ENCODE assay signal across 1 cellular context in the genomic region with DNA sequence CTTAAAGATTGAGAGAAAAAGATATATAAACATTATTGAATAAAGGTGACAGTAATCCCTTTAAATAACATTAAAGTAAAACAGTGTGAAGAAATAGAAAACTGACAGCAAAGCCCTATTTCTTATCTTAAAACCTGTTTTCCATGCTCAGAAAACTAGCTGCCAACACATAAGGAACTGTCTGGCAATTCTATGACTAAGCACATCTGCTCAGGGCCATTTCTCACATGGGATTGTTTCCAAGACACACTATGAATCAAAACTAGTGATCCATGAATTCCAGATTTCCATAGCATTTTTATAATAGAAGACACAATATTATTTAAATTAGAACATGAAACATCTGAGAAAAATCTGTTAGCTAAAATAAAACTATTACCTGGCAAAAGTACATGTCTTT.
TF ChIP-seq lines count a peak whose summit lies in the region.

No MANE protein-coding gene starts in this region.

TF ChIP-seq in SK-N-SH, 30 proteins besides CTCF, POLR2A, EP300 and RAD21 (continued from another document):
- TF ChIP-seq, protein P1, sequence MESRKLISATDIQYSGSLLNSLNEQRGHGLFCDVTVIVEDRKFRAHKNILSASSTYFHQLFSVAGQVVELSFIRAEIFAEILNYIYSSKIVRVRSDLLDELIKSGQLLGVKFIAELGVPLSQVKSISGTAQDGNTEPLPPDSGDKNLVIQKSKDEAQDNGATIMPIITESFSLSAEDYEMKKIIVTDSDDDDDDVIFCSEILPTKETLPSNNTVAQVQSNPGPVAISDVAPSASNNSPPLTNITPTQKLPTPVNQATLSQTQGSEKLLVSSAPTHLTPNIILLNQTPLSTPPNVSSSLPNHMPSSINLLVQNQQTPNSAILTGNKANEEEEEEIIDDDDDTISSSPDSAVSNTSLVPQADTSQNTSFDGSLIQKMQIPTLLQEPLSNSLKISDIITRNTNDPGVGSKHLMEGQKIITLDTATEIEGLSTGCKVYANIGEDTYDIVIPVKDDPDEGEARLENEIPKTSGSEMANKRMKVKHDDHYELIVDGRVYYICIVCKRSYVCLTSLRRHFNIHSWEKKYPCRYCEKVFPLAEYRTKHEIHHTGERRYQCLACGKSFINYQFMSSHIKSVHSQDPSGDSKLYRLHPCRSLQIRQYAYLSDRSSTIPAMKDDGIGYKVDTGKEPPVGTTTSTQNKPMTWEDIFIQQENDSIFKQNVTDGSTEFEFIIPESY (IDR thresholded peaks at IDR 0.05; ENCODE audit: borderline replicate concordance, low read depth): no peak
- no peak for TF ChIP-seq NRF1 (IDR thresholded peaks at IDR 0.05; ENCODE audit: low read depth, low read length)
- TF ChIP-seq GABPA (IDR thresholded peaks at IDR 0.05; ENCODE audit: low read depth): no peak
- no peak for TF ChIP-seq CHD2 (IDR thresholded peaks at IDR 0.05; ENCODE audit: low read length, partially characterized antibody)
- TF ChIP-seq JUND (IDR thresholded peaks at IDR 0.05): peak; percentile 60
- no peak for TF ChIP-seq GATA2 (CRISPR knock-in tag; IDR thresholded peaks at IDR 0.05)
- peak; percentile 89 for TF ChIP-seq TCF12 (IDR thresholded peaks at IDR 0.05)
- peak; percentile 78 for TF ChIP-seq NFIC (IDR thresholded peaks at IDR 0.05; ENCODE audit: borderline replicate concordance)
- no peak for TF ChIP-seq MEF2A (IDR thresholded peaks at IDR 0.05; ENCODE audit: borderline replicate concordance, low read depth)
- TF ChIP-seq, protein P2, sequence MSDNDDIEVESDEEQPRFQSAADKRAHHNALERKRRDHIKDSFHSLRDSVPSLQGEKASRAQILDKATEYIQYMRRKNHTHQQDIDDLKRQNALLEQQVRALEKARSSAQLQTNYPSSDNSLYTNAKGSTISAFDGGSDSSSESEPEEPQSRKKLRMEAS (IDR thresholded peaks at IDR 0.05; ENCODE audit: low read depth): peak; percentile 56; the same call in 1 of the 2 replicates
- no peak for TF ChIP-seq EZH2phosphoT487 (IDR thresholded peaks at IDR 0.05; ENCODE audit: borderline replicate concordance, low read depth)
- TF ChIP-seq TEAD4 (IDR thresholded peaks at IDR 0.05; ENCODE audit: borderline replicate concordance, insufficient read depth): no peak
- no peak for TF ChIP-seq TAF1 (IDR thresholded peaks at IDR 0.05; ENCODE audit: borderline replicate concordance, low read depth, low read length)
- TF ChIP-seq SIN3A (IDR thresholded peaks at IDR 0.05; ENCODE audit: borderline replicate concordance, low read depth, low read length): no peak
- TF ChIP-seq POLR2AphosphoS5 (IDR thresholded peaks at IDR 0.05; ENCODE audit: low read depth, low read length): peak; percentile 19; the same call in 1 of the 2 replicates
- TF ChIP-seq, protein P3, sequence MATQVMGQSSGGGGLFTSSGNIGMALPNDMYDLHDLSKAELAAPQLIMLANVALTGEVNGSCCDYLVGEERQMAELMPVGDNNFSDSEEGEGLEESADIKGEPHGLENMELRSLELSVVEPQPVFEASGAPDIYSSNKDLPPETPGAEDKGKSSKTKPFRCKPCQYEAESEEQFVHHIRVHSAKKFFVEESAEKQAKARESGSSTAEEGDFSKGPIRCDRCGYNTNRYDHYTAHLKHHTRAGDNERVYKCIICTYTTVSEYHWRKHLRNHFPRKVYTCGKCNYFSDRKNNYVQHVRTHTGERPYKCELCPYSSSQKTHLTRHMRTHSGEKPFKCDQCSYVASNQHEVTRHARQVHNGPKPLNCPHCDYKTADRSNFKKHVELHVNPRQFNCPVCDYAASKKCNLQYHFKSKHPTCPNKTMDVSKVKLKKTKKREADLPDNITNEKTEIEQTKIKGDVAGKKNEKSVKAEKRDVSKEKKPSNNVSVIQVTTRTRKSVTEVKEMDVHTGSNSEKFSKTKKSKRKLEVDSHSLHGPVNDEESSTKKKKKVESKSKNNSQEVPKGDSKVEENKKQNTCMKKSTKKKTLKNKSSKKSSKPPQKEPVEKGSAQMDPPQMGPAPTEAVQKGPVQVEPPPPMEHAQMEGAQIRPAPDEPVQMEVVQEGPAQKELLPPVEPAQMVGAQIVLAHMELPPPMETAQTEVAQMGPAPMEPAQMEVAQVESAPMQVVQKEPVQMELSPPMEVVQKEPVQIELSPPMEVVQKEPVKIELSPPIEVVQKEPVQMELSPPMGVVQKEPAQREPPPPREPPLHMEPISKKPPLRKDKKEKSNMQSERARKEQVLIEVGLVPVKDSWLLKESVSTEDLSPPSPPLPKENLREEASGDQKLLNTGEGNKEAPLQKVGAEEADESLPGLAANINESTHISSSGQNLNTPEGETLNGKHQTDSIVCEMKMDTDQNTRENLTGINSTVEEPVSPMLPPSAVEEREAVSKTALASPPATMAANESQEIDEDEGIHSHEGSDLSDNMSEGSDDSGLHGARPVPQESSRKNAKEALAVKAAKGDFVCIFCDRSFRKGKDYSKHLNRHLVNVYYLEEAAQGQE (IDR thresholded peaks at IDR 0.05; ENCODE audit: low read depth, low read length): no peak
- TF ChIP-seq RXRA (IDR thresholded peaks at IDR 0.05; ENCODE audit: borderline replicate concordance, low read depth): no peak
- TF ChIP-seq SMC3 (IDR thresholded peaks at IDR 0.05; ENCODE audit: low read depth, low read length): no peak
- TF ChIP-seq, protein P4, sequence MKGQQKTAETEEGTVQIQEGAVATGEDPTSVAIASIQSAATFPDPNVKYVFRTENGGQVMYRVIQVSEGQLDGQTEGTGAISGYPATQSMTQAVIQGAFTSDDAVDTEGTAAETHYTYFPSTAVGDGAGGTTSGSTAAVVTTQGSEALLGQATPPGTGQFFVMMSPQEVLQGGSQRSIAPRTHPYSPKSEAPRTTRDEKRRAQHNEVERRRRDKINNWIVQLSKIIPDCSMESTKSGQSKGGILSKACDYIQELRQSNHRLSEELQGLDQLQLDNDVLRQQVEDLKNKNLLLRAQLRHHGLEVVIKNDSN (IDR thresholded peaks at IDR 0.05; ENCODE audit: borderline replicate concordance, low read depth): no peak
- TF ChIP-seq, protein P5, sequence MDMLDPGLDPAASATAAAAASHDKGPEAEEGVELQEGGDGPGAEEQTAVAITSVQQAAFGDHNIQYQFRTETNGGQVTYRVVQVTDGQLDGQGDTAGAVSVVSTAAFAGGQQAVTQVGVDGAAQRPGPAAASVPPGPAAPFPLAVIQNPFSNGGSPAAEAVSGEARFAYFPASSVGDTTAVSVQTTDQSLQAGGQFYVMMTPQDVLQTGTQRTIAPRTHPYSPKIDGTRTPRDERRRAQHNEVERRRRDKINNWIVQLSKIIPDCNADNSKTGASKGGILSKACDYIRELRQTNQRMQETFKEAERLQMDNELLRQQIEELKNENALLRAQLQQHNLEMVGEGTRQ (IDR thresholded peaks at IDR 0.05; ENCODE audit: borderline replicate concordance, low read depth, low read length): no peak
- no peak for TF ChIP-seq ELF1 (IDR thresholded peaks at IDR 0.05)
- no peak for TF ChIP-seq FOXJ3 (CRISPR knock-in tag; IDR thresholded peaks at IDR 0.05)
- TF ChIP-seq RFX5 (IDR thresholded peaks at IDR 0.05; ENCODE audit: low read length): no peak
- TF ChIP-seq FOSL2 (IDR thresholded peaks at IDR 0.05; ENCODE audit: borderline replicate concordance, low read depth): peak; percentile 73
- no peak for TF ChIP-seq FOXM1 (IDR thresholded peaks at IDR 0.05; ENCODE audit: low read depth)
- no peak for TF ChIP-seq MXI1 (IDR thresholded peaks at IDR 0.05; ENCODE audit: low read depth, low read length)
- TF ChIP-seq, protein P6, sequence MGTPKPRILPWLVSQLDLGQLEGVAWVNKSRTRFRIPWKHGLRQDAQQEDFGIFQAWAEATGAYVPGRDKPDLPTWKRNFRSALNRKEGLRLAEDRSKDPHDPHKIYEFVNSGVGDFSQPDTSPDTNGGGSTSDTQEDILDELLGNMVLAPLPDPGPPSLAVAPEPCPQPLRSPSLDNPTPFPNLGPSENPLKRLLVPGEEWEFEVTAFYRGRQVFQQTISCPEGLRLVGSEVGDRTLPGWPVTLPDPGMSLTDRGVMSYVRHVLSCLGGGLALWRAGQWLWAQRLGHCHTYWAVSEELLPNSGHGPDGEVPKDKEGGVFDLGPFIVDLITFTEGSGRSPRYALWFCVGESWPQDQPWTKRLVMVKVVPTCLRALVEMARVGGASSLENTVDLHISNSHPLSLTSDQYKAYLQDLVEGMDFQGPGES (IDR thresholded peaks at IDR 0.05; ENCODE audit: low read depth, low read length): no peak
